27 cellular contexts compared by ENCODE assay signal in genomic region chr6:33065312-33065711, GRCh38. TPM values are rescaled to one million over a fixed set of nuclear protein-coding genes. Genes with fewer than 3 reads are reported as not detected.
"Had no signal": no experiment of that assay in that cellular context is flagged by ENCODE, and none has a peak within 500 bp of the region (broad histone marks: within the 10 kb centered on the region; RNA-seq: fewer than 3 reads in every experiment).

No MANE protein-coding gene starts in this region.

- H3K27ac ChIP-seq: adrenal gland, KMS-11, Peyer's patch, RWPE1, SJCRH30, VCaP had no signal

- H3K4me1 Mint-ChIP-seq: activated CD4-positive, alpha-beta T cell treated with anti-CD3 and anti-CD28 coated beads for 36 hours; activated naive CD8-positive, alpha-beta T cell treated with anti-CD3 and anti-CD28 coated beads, Interleukin-2, amount 10 ng/mL, durations not matched to agents 7 days and 5 days had no signal

- H3K4me1 ChIP-seq: adrenal gland, Peyer's patch had no signal

- H3K27me3 Mint-ChIP-seq: activated CD4-positive, alpha-beta T cell treated with anti-CD3 and anti-CD28 coated beads for 36 hours had no signal

- H3K27me3 ChIP-seq: adrenal gland, Peyer's patch, SJCRH30 had no signal

- H3K4me3 Mint-ChIP-seq: activated CD4-positive, alpha-beta T cell treated with anti-CD3 and anti-CD28 coated beads for 36 hours; activated CD8-positive, alpha-beta T cell treated with anti-CD3 and anti-CD28 coated beads, Interleukin-2, amount 10 ng/mL, durations not matched to agents 7 days and 5 days; activated naive CD8-positive, alpha-beta T cell treated with anti-CD3 and anti-CD28 coated beads, Interleukin-2, amount 10 ng/mL, durations not matched to agents 7 days and 5 days had no signal

- H3K9me3 Mint-ChIP-seq: activated naive CD8-positive, alpha-beta T cell treated with anti-CD3 and anti-CD28 coated beads, Interleukin-2, amount 10 ng/mL, durations not matched to agents 7 days and 5 days had no signal

- H3K4me3 ChIP-seq: adrenal gland, MG63, Peyer's patch, SJCRH30 had no signal

- H3K9ac ChIP-seq: KMS-11, SK-N-SH had no signal

- H3K4me2 ChIP-seq: KMS-11, SK-N-SH had no signal

- DNase-seq: activated CD4-positive, alpha-beta T cell treated with anti-CD3 and anti-CD28 coated beads for 36 hours; activated CD4-positive, alpha-beta T cell treated with anti-CD3 and anti-CD28 coated beads, Interleukin-2, amount 50 U/mL, for 4 hours; activated CD8-positive, alpha-beta memory T cell treated with anti-CD3 and anti-CD28 coated beads, Interleukin-2, amount 50 U/mL, for 48 hours; activated CD8-positive, alpha-beta T cell treated with anti-CD3 and anti-CD28 coated beads, Interleukin-2, amount 10 ng/mL, durations not matched to agents 7 days and 5 days; activated naive CD4-positive, alpha-beta T cell treated with anti-CD3 and anti-CD28 coated beads, Interleukin-2, amount 50 U/mL, for 16 hours; activated naive CD8-positive, alpha-beta T cell treated with anti-CD3 and anti-CD28 coated beads, Interleukin-2, amount 10 ng/mL, durations not matched to agents 7 days and 5 days; activated T-cell treated with anti-CD3 and anti-CD28 coated beads, Interleukin-2, amount 50 U/mL, for 1 hour; adrenal gland; anterior cingulate cortex; MG63; NCI-H1092 treated with DMSO at 0.1 percent for 48 hours; NCI-H1417 treated with DMSO at 0.1 percent for 48 hours; NCI-H1694; NCI-H2029; NCI-H2107; NCI-H2171 treated with DMSO at 0.1 percent for 48 hours; NCI-H226; NCI-H510A; NCI-H526 treated with DMSO at 0.1 percent for 48 hours; Peyer's patch; Right ventricle myocardium superior; SJCRH30; SK-N-SH; T-helper 1 cell had no signal

- H3K36me3 ChIP-seq: adrenal gland, MG63, SJCRH30 had no signal

- H3K27ac Mint-ChIP-seq: activated CD4-positive, alpha-beta T cell treated with anti-CD3 and anti-CD28 coated beads for 36 hours; activated CD8-positive, alpha-beta T cell treated with anti-CD3 and anti-CD28 coated beads, Interleukin-2, amount 10 ng/mL, durations not matched to agents 7 days and 5 days; activated naive CD8-positive, alpha-beta T cell treated with anti-CD3 and anti-CD28 coated beads, Interleukin-2, amount 10 ng/mL, durations not matched to agents 7 days and 5 days had no signal

- H3K9me3 ChIP-seq: adrenal gland, Peyer's patch, SJCRH30, SK-N-SH had no signal

- ATAC-seq: activated CD4-positive, alpha-beta T cell treated with anti-CD3 and anti-CD28 coated beads for 36 hours; activated CD8-positive, alpha-beta T cell treated with anti-CD3 and anti-CD28 coated beads, Interleukin-2, amount 10 ng/mL, durations not matched to agents 7 days and 5 days had no signal

RNA-seq across cellular contexts. Expression of gene HLA-DPA1, which starts 8.1 kb away (rescaled TPM):
- total RNA-seq: SJCRH30 had no signal

RNA-seq across cellular contexts. Expression of gene HLA-DPB1, which starts 10.5 kb away (rescaled TPM):
- total RNA-seq: SJCRH30 had no signal
